8 cellular contexts compared by ENCODE assay signal in genomic region chr13:27359203-27359821, GRCh38.
DNase-seq lines count a peak whose midpoint lies in the region; ATAC-seq, FAIRE-seq and TF ChIP-seq lines count a peak whose summit lies in the region.

No MANE protein-coding gene starts in this region.

- 5% methylated on average over 6 of the region's 6 CpGs for WGBS in GM12878 (ENCODE audit: insufficient coverage, insufficient replicate concordance, low lambda C conversion rate, missing lambda C conversion rate)

- BruUV-seq in GM12878 (replicated peaks; lab: Mats Ljungman, UMichigan), result no TSS peak

- no peaks in the 10 kb centered on the region for H3K4me1 ChIP-seq in GM12878 (ENCODE audit: control insufficient read depth, insufficient read depth, low read length)

- H3K9me3 ChIP-seq in GM12878 (replicated peaks; ENCODE audit: control insufficient read depth, insufficient read depth, low read length), result no peaks in the 10 kb centered on the region

- H3K4me2 ChIP-seq in GM12878 (ENCODE audit: control insufficient read depth, insufficient read depth), result no peak overlapping the region

- H3K4me3 ChIP-seq in AG09309 (ENCODE audit: control insufficient read depth, low read depth, low read length) (no peak overlapping the region), GM12878 (no peak overlapping the region)

- peak; percentile 87 for TF ChIP-seq CTCF in AG09309 (IDR thresholded peaks at IDR 0.05; ENCODE audit: control insufficient read depth, insufficient read depth, low read depth, low read length, missing control alignments)
- TF ChIP-seq CTCF in GM12878 (IDR thresholded peaks at IDR 0.05 in 2 of 3, conservative IDR thresholded peaks at IDR 0.05 in 1 of 3; ENCODE audit: control insufficient read depth in 2 of 3, extremely low read depth in 1 of 3, insufficient read depth in 1 of 3, low read depth in 3 of 3, low read length in 3 of 3), result peak; percentile 69 to 86 (median 83); a peak in 5 of 6 replicates

- TF ChIP-seq POLR2A in GM12878 (IDR thresholded peaks at IDR 0.05; ENCODE audit: low read depth, low read length), result no peak

- SMC1A ChIA-PET in GM12878 (lab: Charles Lee; ENCODE audit: uncharacterized antibody, unreplicated experiment), result interaction anchor here (0.7 to 6.3 kb wide), 11 partner anchors 13 to 468 kb away, joined by 3 to 81 read pairs (median 4); no protein-coding TSS in a partner anchor

- no peak overlapping the region for H3K27ac ChIP-seq in GM12878 (ENCODE audit: control insufficient read depth, insufficient read depth)

- RAD21 ChIA-PET in GM12878 (lab: Charles Lee; ENCODE audit: unreplicated experiment), result interaction anchor here (1.0 to 6.5 kb wide), 10 partner anchors 75 to 469 kb away, joined by 3 to 108 read pairs (median 4); no protein-coding TSS in a partner anchor

- FAIRE-seq in GM12878 (lab: Jason Lieb, UNC), result peak; percentile 74

- H3K9ac ChIP-seq in GM12878 (ENCODE audit: control insufficient read depth, insufficient read depth, low read length), result no peak overlapping the region

- POLR2A ChIA-PET in GM12878 (lab: Charles Lee), result no interaction called here

- TF ChIP-seq RAD21 in GM12878 (IDR thresholded peaks at IDR 0.05; ENCODE audit: insufficient read depth, low read depth, low read length), result peak; percentile 98

- TF ChIP-seq EP300 in GM12878 (IDR thresholded peaks at IDR 0.05; ENCODE audit: borderline replicate concordance in 1 of 2, control insufficient read depth in 1 of 2, low read depth in 2 of 2, low read length in 2 of 2), result no peak

- H3K27me3 ChIP-seq in GM12878 (replicated peaks in 1 of 2; ENCODE audit: control insufficient read depth in 2 of 2, insufficient read depth in 2 of 2, low read length in 1 of 2), result peaks cover 3 to 4% of the 10 kb centered on the region in 2 experiments; a peak in 1 of 4 replicates

- H3K36me3 ChIP-seq in GM12878 (ENCODE audit: control insufficient read depth in 2 of 2, insufficient read depth in 2 of 2, low read length in 1 of 2), result no peaks in the 10 kb centered on the region

- in situ Hi-C loops in GM12878 (cut with MboI), result loop anchor here (5.0 kb wide), 1 partner anchor 372 kb away; no protein-coding TSS in a partner anchor

- intact Hi-C loops in GM12878 (cut with micrococcal nuclease; ENCODE audit: unreplicated experiment), result loop anchor here (1.0 to 10.0 kb wide), 5 partner anchors 20 to 412 kb away; no protein-coding TSS in a partner anchor

- H3K79me2 ChIP-seq in GM12878 (ENCODE audit: control insufficient read depth, insufficient read depth, low read length), result no peaks in the 10 kb centered on the region

- no peak for DNase-seq in AG09309 (ENCODE audit: low read depth)
- DNase-seq in NCI-H1105 (lab: John Stamatoyannopoulos, UW), result peak; percentile 17
- peak; percentile 64 for DNase-seq in UCSD-AML1 (lab: John Stamatoyannopoulos, UW; ENCODE audit: unreplicated experiment)
- no peak for DNase-seq in GM12878 (ENCODE audit: low read depth, low spot score)
- peak; percentile 59 for DNase-seq in iPS-NIHi11 (ENCODE audit: low spot score)
- DNase-seq in stimulated activated CD4-positive, alpha-beta T cell treated with anti-CD3 and anti-CD28 coated beads, Interleukin-12 subunit alpha, Interleukin-12 subunit beta, amount 100 ng/mL, for 48 hours (ENCODE audit: low read depth in 2 of 3, low spot score in 1 of 3), result peak; percentile 33 to 56 (median 41)

- H2AFZ ChIP-seq in GM12878 (ENCODE audit: control insufficient read depth, low read depth, low read length), result no peak overlapping the region

- CTCF ChIA-PET in GM12878 (lab: Yijun Ruan, JAX), result interaction anchor here (0.6 to 10.3 kb wide), 22 partner anchors 10 to 597 kb away, joined by 3 to 186 read pairs (median 4); no protein-coding TSS in a partner anchor

- peak; percentile 56 for ATAC-seq in GM18867 (IDR thresholded peaks at IDR 0.05; ENCODE audit: unreplicated experiment)
- ATAC-seq in GM12878, result peak; percentile 82
- no peak for ATAC-seq in HG02884 (IDR thresholded peaks at IDR 0.05; ENCODE audit: unreplicated experiment)

- H4K20me1 ChIP-seq in GM12878 (ENCODE audit: control insufficient read depth, insufficient read depth), result no peaks in the 10 kb centered on the region

TF ChIP-seq in GM12878, 131 proteins besides CTCF, POLR2A, EP300 and RAD21:
- TF ChIP-seq KDM1A (IDR thresholded peaks at IDR 0.05; ENCODE audit: borderline replicate concordance), result no peak
- TF ChIP-seq FOXM1 (IDR thresholded peaks at IDR 0.05; ENCODE audit: low read depth, low read length), result 0 out of 2 replicates have a peak, but pooled peaks have one; percentile 20
- no peak for TF ChIP-seq ZNF622 (IDR thresholded peaks at IDR 0.05)
- peak; percentile 97 for TF ChIP-seq SMC3 (IDR thresholded peaks at IDR 0.05; ENCODE audit: borderline replicate concordance, low read length)
- TF ChIP-seq CHD2 (IDR thresholded peaks at IDR 0.05; ENCODE audit: borderline replicate concordance, low read depth, low read length), result no peak
- TF ChIP-seq YY1 (IDR thresholded peaks at IDR 0.05; ENCODE audit: low read depth, low read length), result 0 out of 2 replicates have a peak, but pooled peaks have one; percentile 52
- TF ChIP-seq TAF1 (IDR thresholded peaks at IDR 0.05; ENCODE audit: borderline replicate concordance, low read depth, low read length), result no peak
- TF ChIP-seq PAX5 (IDR thresholded peaks at IDR 0.05; ENCODE audit: borderline replicate concordance, low read depth, low read length), result no peak

Comparison
In these comparisons a context has a peak if more than half of its experiments do, and no peak if none do; other contexts are left out.
1. DNase-seq: peak in NCI-H1105 (single experiment), UCSD-AML1 (single experiment), iPS-NIHi11 (single experiment) and stimulated activated CD4-positive, alpha-beta T cell treated with anti-CD3 and anti-CD28 coated beads, Interleukin-12 subunit alpha, Interleukin-12 subunit beta, amount 100 ng/mL, for 48 hours (3 of 3); none in AG09309 (single experiment) and GM12878 (single experiment).